8 cellular contexts compared by ENCODE assay signal in the genomic region with DNA sequence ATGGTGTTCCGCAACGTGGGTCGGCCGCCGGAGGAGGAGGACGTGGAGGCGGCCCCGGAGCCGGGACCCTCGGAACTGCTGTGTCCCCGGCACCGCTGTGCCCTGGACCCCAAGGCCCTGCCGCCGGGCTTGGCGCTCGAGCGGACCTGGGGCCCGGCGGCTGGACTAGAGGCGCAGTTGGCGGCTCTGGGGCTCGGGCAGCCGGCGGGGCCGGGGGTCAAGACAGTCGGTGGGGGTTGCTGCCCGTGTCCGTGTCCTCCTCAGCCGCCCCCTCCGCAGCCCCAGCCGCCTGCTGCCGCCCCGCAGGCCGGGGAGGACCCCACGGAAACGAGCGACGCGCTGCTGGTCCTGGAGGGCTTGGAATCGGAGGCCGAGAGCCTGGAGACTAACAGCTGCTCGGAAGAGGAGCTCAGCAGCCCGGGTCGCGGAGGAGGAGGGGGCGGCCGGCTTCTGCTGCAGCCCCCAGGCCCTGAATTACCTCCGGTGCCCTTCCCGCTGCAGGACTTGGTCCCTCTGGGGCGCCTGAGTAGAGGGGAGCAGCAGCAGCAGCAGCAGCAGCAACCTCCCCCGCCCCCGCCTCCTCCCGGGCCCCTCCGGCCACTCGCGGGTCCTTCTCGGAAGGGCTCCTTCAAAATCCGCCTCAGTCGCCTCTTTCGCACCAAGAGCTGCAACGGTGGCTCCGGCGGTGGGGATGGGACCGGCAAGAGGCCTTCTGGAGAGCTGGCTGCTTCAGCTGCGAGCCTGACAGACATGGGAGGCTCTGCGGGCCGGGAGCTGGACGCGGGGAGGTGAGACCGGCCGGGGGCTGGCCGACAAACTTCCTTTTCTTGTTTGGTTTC. TPM values are rescaled to one million over a fixed set of nuclear protein-coding genes. Genes with fewer than 3 reads are reported as not detected.
DNase-seq lines count a peak whose midpoint lies in the region; ATAC-seq, FAIRE-seq and TF ChIP-seq lines count a peak whose summit lies in the region.

No MANE protein-coding gene starts in this region.

- CTCF ChIA-PET in HCT116 (lab: Charles Lee), result interaction anchor here (1.1 kb wide), 1 partner anchor 63 kb away, joined by 4 read pairs; no protein-coding TSS in a partner anchor

- FAIRE-seq in bronchial epithelial cell (lab: Jason Lieb, UNC) (no peak), GM12891 (lab: Jason Lieb, UNC) (no peak)

- H4K20me1 ChIP-seq in HCT116 (ENCODE audit: insufficient read depth), result 0 out of 2 replicates have a peak, but pooled peaks cover 3% of the 10 kb centered on the region

- H3K4me2 ChIP-seq in HCT116 (ENCODE audit: low read length), result peak overlapping the region; percentile 73

- H2AFZ ChIP-seq in HCT116 (ENCODE audit: low read depth, low read length, poor library complexity, severe bottlenecking), result no peak overlapping the region

- no peak for TF ChIP-seq RAD21 in HCT116 (IDR thresholded peaks at IDR 0.05; ENCODE audit: low read depth)

- intact Hi-C loops in HCT116 (cut with micrococcal nuclease), result loop anchor here (10.0 kb wide), 1 partner anchor 132 kb away; no protein-coding TSS in a partner anchor

- ATAC-seq in HCT116 (peak; percentile 14; the same call in 1 of the 2 replicates), GM21367 (IDR thresholded peaks at IDR 0.05; ENCODE audit: unreplicated experiment) (no peak)

- peak overlapping the region; percentile 76 for H3K9ac ChIP-seq in HCT116 (ENCODE audit: low read length)

- H3K9me3 ChIP-seq in HCT116 (ENCODE audit: control insufficient read depth in 1 of 2, insufficient read depth in 1 of 2, low read depth in 1 of 2, low read length in 2 of 2), result no peaks in the 10 kb centered on the region
- no peaks in the 10 kb centered on the region for H3K9me3 ChIP-seq in SJSA1 (replicated peaks)

- peaks cover 4 to 32% of the 10 kb centered on the region in 2 experiments; a peak in 3 of 4 replicates for H3K4me1 ChIP-seq in HCT116 (ENCODE audit: control insufficient read depth in 1 of 2, insufficient read depth in 2 of 2, low read length in 2 of 2)
- H3K4me1 ChIP-seq in SJSA1 (replicated peaks), result peaks cover 21% of the 10 kb centered on the region

- H3K9me2 ChIP-seq in HCT116 (ENCODE audit: insufficient read depth), result no peaks in the 10 kb centered on the region

- H3K4me3 ChIP-seq in HCT116 (replicated peaks in 1 of 2; ENCODE audit: low read depth in 1 of 2, low read length in 2 of 2), result peak overlapping the region; percentile 58 to 68
- peak overlapping the region; percentile 81 for H3K4me3 ChIP-seq in SJSA1
- peak overlapping the region; percentile 64 for H3K4me3 ChIP-seq in bronchial epithelial cell (ENCODE audit: low read depth, low read length)

- H3K27ac ChIP-seq in HCT116 (ENCODE audit: low read depth, low read length), result peak overlapping the region; percentile 60; the same call in 1 of the 2 replicates
- peak overlapping the region; percentile 51 for H3K27ac ChIP-seq in SJSA1

- TF ChIP-seq CTCF in HCT116 (IDR thresholded peaks at IDR 0.05 in 2 of 3, conservative IDR thresholded peaks at IDR 0.05 in 1 of 3; ENCODE audit: borderline replicate concordance in 1 of 3, insufficient read depth in 1 of 3, low read depth in 2 of 3, low read length in 2 of 3), result no peak
- no peak for TF ChIP-seq CTCF in bronchial epithelial cell (IDR thresholded peaks at IDR 0.05; ENCODE audit: insufficient read depth, low read length, severe bottlenecking)

- POLR2A ChIA-PET in HCT116 (lab: Charles Lee), result no interaction called here

- TF ChIP-seq POLR2A in HCT116 (IDR thresholded peaks at IDR 0.05; ENCODE audit: borderline replicate concordance, extremely low read depth, insufficient read depth, insufficient read length) (no peak), GM12891 (IDR thresholded peaks at IDR 0.05; ENCODE audit: low read depth, low read length) (no peak)

- peak; percentile 49 for DNase-seq in ELF-1 (ENCODE audit: low read depth, low spot score)
- no peak for DNase-seq in HCT116 (ENCODE audit: low read depth, low spot score)
- peak in 1 of 2 experiments; percentile 35 for DNase-seq in SJSA1 (ENCODE audit: low read depth in 1 of 2, low spot score in 2 of 2)
- no peak for DNase-seq in bronchial epithelial cell (ENCODE audit: low read depth)
- peak; percentile 22 for DNase-seq in kidney tubule cell (ENCODE audit: low spot score)
- DNase-seq in stimulated activated CD4-positive, alpha-beta T cell treated with anti-CD3 and anti-CD28 coated beads, Interleukin-1b, Interleukin-23, amount 100 ng/mL, for 48 hours, result peak; percentile 18
- no peak for DNase-seq in GM12891 (ENCODE audit: insufficient read length, low spot score)

- no peaks in the 10 kb centered on the region for H3K27me3 ChIP-seq in HCT116 (ENCODE audit: insufficient read depth, low read length)
- no peaks in the 10 kb centered on the region for H3K27me3 ChIP-seq in SJSA1 (replicated peaks)
- no peaks in the 10 kb centered on the region for H3K27me3 ChIP-seq in bronchial epithelial cell (ENCODE audit: control insufficient read depth, insufficient read depth, low read length)

- H3K36me3 ChIP-seq in HCT116 (ENCODE audit: control insufficient read depth in 1 of 2, insufficient read depth in 2 of 2, low read length in 2 of 2) (no peaks in the 10 kb centered on the region), SJSA1 (peaks cover 8% of the 10 kb centered on the region), bronchial epithelial cell (ENCODE audit: control insufficient read depth, insufficient read depth, low read length) (no peaks in the 10 kb centered on the region)

- BruUV-seq in HCT116 (replicated peaks; lab: Mats Ljungman, UMichigan), result no TSS peak

- peaks cover 43% of the 10 kb centered on the region for H3K79me2 ChIP-seq in HCT116 (ENCODE audit: insufficient read depth, low read length)

- RAD21 ChIA-PET in HCT116 (lab: Charles Lee; ENCODE audit: low non-redundant PET in 1 of 2, low total read pairs in 2 of 2, uncharacterized antibody in 2 of 2, unreplicated experiment in 2 of 2), result no interaction called here

TF ChIP-seq in HCT116, 20 proteins besides CTCF, POLR2A, EP300 and RAD21 (continues in another document):
- no peak for TF ChIP-seq EGR1 (IDR thresholded peaks at IDR 0.05; ENCODE audit: low read depth)

TF ChIP-seq in GM12891, 5 proteins besides CTCF, POLR2A, EP300 and RAD21:
- TF ChIP-seq POLR2AphosphoS5 (IDR thresholded peaks at IDR 0.05; ENCODE audit: low read depth, low read length) (no peak), SPI1 (IDR thresholded peaks at IDR 0.05; ENCODE audit: low read depth, low read length) (no peak)

RNA-seq across cellular contexts. Expression of a gene that starts 0.8 kb away (rescaled TPM):
- total RNA-seq in HCT116 (2021; ENCODE audit: unreplicated experiment), result 49.9 TPM
- polyA plus RNA-seq in HCT116 (2012), result 39.1 and 43.2 TPM in 2 replicates
- total RNA-seq in SJSA1 (2014; rRNA removed; shearing (Covaris generic)), result 10.8 and 14.2 TPM in 2 replicates
- total RNA-seq in bronchial epithelial cell, result 19.0 and 22.5 TPM in 2 replicates
- 5.3 TPM for polyA plus RNA-seq in GM12891 (2012; ENCODE audit: low read depth, missing spikeins)

RNA-seq across cellular contexts. Expression of a gene that starts 8.7 kb away (rescaled TPM):
- 0.17 TPM for total RNA-seq in HCT116 (2021; ENCODE audit: unreplicated experiment)
- polyA plus RNA-seq in HCT116 (2012), result 0.12 and 0.17 TPM in 2 replicates
- 0.05 TPM in 1 of 2 replicates, not detected in the other for total RNA-seq in SJSA1 (2014; rRNA removed; shearing (Covaris generic))
- total RNA-seq in bronchial epithelial cell, result under 0.01 TPM in 2 replicates
- polyA plus RNA-seq in GM12891 (2012; ENCODE audit: low read depth, missing spikeins), result 0.04 TPM

RNA-seq across cellular contexts. Expression of a gene that starts 55.5 kb away (rescaled TPM):
- 76.1 TPM for total RNA-seq in HCT116 (2021; ENCODE audit: unreplicated experiment)
- 45.1 and 66.9 TPM in 2 replicates for polyA plus RNA-seq in HCT116 (2012)
- 34.6 and 40.4 TPM in 2 replicates for total RNA-seq in SJSA1 (2014; rRNA removed; shearing (Covaris generic))
- 23.7 and 26.5 TPM in 2 replicates for total RNA-seq in bronchial epithelial cell
- polyA plus RNA-seq in GM12891 (2012; ENCODE audit: low read depth, missing spikeins), result 43.5 TPM

Comparison
In these comparisons a context has a peak if more than half of its experiments do, and no peak if none do; other contexts are left out.
1. DNase-seq: peak in ELF-1 (single experiment), kidney tubule cell (single experiment) and stimulated activated CD4-positive, alpha-beta T cell treated with anti-CD3 and anti-CD28 coated beads, Interleukin-1b, Interleukin-23, amount 100 ng/mL, for 48 hours (single experiment); none in HCT116 (single experiment), bronchial epithelial cell (single experiment) and GM12891 (single experiment).
2. Peak in every context shown above with its lines, with median percentiles within 50 percentile points of each other: H3K4me3 ChIP-seq.